Comparison of ENCODE assay signal across 1 cellular context in the genomic region with DNA sequence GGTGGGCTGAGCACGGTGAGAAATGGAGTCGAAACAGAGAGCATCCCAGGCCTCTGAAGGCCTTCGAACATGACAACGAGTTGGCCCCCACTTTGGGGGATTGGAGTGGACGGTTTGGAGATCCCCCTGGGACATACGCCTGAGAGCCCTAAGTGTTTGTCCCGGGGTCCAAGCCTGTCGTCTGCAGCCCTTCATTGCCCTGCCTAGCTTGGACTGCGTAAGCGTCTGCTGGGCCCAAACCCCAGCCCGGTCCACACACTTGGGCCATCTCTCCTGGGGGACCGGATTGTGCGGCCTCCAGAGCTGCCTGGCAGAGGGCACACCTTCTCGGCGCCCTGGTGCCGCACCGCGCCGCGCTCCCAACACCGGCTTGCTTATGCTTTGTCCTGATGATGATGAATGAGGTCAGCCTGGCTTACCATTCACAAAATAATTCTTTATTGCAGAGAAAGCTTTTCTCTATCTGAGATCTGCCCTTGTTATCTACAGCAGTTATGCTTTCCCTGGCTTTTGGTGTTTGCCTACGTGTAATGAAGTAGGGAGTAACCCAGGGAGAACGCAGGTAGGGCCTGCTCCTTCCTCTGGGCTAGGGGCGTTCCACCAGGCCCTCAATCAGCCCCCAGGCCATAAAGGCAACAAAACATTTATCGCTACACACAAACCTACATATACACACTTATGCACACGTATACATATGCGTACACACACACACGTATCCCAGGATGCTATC.
TF ChIP-seq lines count a peak whose summit lies in the region.

No MANE protein-coding gene starts in this region.

TF ChIP-seq in A549, 52 proteins besides CTCF, POLR2A, EP300 and RAD21 (continued from another document):
- TF ChIP-seq, protein P1, sequence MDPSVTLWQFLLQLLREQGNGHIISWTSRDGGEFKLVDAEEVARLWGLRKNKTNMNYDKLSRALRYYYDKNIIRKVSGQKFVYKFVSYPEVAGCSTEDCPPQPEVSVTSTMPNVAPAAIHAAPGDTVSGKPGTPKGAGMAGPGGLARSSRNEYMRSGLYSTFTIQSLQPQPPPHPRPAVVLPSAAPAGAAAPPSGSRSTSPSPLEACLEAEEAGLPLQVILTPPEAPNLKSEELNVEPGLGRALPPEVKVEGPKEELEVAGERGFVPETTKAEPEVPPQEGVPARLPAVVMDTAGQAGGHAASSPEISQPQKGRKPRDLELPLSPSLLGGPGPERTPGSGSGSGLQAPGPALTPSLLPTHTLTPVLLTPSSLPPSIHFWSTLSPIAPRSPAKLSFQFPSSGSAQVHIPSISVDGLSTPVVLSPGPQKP (IDR thresholded peaks at IDR 0.05; ENCODE audit: low read depth, low read length): no peak
- TF ChIP-seq CHD4 (IDR thresholded peaks at IDR 0.05; ENCODE audit: borderline replicate concordance): no peak
